In the genomic region with DNA sequence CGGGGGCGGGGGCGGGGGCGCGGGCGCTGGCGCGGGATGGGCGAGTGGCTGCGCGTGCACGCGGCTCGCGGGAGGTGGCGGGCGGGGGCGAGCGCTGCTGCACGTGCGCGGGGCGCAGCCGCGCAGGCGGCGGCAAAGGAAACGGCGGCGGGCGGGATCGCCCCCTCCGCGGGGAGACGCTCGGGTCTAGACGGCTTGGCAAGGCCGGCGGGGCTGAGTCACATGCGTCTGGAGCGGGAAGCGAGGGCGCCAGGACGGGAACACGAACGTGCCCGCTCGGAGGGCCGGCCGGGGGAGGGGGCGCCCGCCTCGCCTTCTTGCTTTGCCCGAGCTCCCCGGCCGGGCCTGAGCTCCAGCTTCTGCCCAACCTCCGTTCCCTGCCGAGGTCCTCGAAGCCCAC, we compare ENCODE assay signal across 9 cellular contexts. TPM values are rescaled to one million over a fixed set of nuclear protein-coding genes. Genes with fewer than 3 reads are reported as not detected.
DNase-seq lines count a peak whose midpoint lies in the region; ATAC-seq and TF ChIP-seq lines count a peak whose summit lies in the region.
"Had no signal": no experiment of that assay in that cellular context is flagged by ENCODE, and none has a peak within 500 bp of the region (broad histone marks: within the 10 kb centered on the region; RNA-seq: fewer than 3 reads in every experiment).

No MANE protein-coding gene starts in this region.

- intact Hi-C loops in A673 (cut with micrococcal nuclease; ENCODE audit: unreplicated experiment) (no loop called here), OCI-LY7 (cut with micrococcal nuclease; ENCODE audit: unreplicated experiment) (loop anchor here (5.0 kb wide), 1 partner anchor 33 kb away; no protein-coding TSS in a partner anchor)

- H3K27ac ChIP-seq in A673 (ENCODE audit: low read depth, low read length, poor library complexity, severe bottlenecking) (no peak overlapping the region), OCI-LY7 (ENCODE audit: low read depth, low read length, poor library complexity, severe bottlenecking) (no peak overlapping the region)

- no peaks in the 10 kb centered on the region for H3K9me3 ChIP-seq in A673 (ENCODE audit: low read depth, low read length, poor library complexity, severe bottlenecking)
- no peaks in the 10 kb centered on the region for H3K9me3 ChIP-seq in OCI-LY7 (ENCODE audit: low read length)

- no peak overlapping the region for H2AFZ ChIP-seq in OCI-LY7 (ENCODE audit: low read length)

- H3K36me3 ChIP-seq in A673 (ENCODE audit: insufficient read depth, low read length, poor library complexity, severe bottlenecking) (no peaks in the 10 kb centered on the region), OCI-LY7 (ENCODE audit: insufficient read depth, low read length) (no peaks in the 10 kb centered on the region)

- POLR2A ChIA-PET in A673 (lab: Charles Lee; ENCODE audit: low non-redundant PET) (no interaction called here), OCI-LY7 (lab: Charles Lee) (no interaction called here)

- H3K4me2 ChIP-seq in OCI-LY7 (ENCODE audit: low read length): no peak overlapping the region

- H3K27me3 ChIP-seq in A673 (replicated peaks; ENCODE audit: insufficient read depth, low read depth, low read length, poor library complexity): no peaks in the 10 kb centered on the region

- H3K4me1 ChIP-seq in A673 (ENCODE audit: insufficient read depth, low read length, poor library complexity, severe bottlenecking) (peaks cover 31% of the 10 kb centered on the region), OCI-LY7 (ENCODE audit: insufficient read depth, low read length, poor library complexity, severe bottlenecking) (no peaks in the 10 kb centered on the region)

- no peak overlapping the region for H3K4me3 ChIP-seq in A673 (ENCODE audit: low read depth, low read length, poor library complexity, severe bottlenecking)
- H3K4me3 ChIP-seq in OCI-LY7 (ENCODE audit: low read depth, low read length, poor library complexity, severe bottlenecking): no peak overlapping the region

- CTCF ChIA-PET in A673 (lab: Charles Lee) (no interaction called here), OCI-LY7 (lab: Charles Lee; ENCODE audit: unreplicated experiment) (no interaction called here)

- H4K20me1 ChIP-seq in OCI-LY7 (ENCODE audit: insufficient read depth, low read length): no peaks in the 10 kb centered on the region

- H3K9me2 ChIP-seq in OCI-LY7 (ENCODE audit: insufficient read depth, low read length): no peaks in the 10 kb centered on the region

- TF ChIP-seq CTCF in A673 (conservative IDR thresholded peaks at IDR 0.05; ENCODE audit: low read depth, low read length) (no peak), OCI-LY7 (conservative IDR thresholded peaks at IDR 0.05; ENCODE audit: low read length) (no peak)

- peaks cover 5% of the 10 kb centered on the region; the same call in 1 of the 2 replicates for H3K79me2 ChIP-seq in OCI-LY7 (ENCODE audit: insufficient read depth, low read depth, low read length)

- no peak for ATAC-seq in HG03460 (IDR thresholded peaks at IDR 0.05; ENCODE audit: unreplicated experiment)

- DNase-seq in A673 (ENCODE audit: low spot score): peak; percentile 18
- DNase-seq in NCI-H69 (lab: John Stamatoyannopoulos, UW): peak; percentile 51
- DNase-seq in amniotic epithelial cell (ENCODE audit: low read depth): peak; percentile 31
- peak; percentile 73 for DNase-seq in islet precursor cell
- DNase-seq in stimulated activated CD4-positive, alpha-beta T cell treated with anti-CD3 and anti-CD28 coated beads, TNF-alpha, amount 100 ng/mL, for 48 hours (ENCODE audit: low read depth in 3 of 3): peak in 2 of 3 donors; percentile 2 to 21
- DNase-seq in SHP77 treated with DMSO at 0.1 percent for 48 hours (lab: John Stamatoyannopoulos, UW): no peak
- no peak for DNase-seq in OCI-LY7 (ENCODE audit: low spot score)

- BruUV-seq in A673 (replicated peaks; lab: Mats Ljungman, UMichigan): no TSS peak
- no TSS peak for BruUV-seq in OCI-LY7 (replicated peaks; lab: Mats Ljungman, UMichigan)

RNA-seq across cellular contexts. Expression of a gene that starts 4.3 kb away (rescaled TPM):
- total RNA-seq in A673 (2021) (75.3 and 82.6 TPM in 2 replicates), OCI-LY7 (2022) (35.7 and 47.9 TPM in 2 replicates)
- total RNA-seq in OCI-LY7 (2014; rRNA removed; shearing (Covaris generic)): 42.5 and 60.3 TPM in 2 replicates

RNA-seq across cellular contexts. Expression of a gene that starts 20.1 kb away (rescaled TPM):
- total RNA-seq in A673 (2021): 51.8 and 90.9 TPM in 2 replicates
- total RNA-seq in OCI-LY7 (2014; rRNA removed; shearing (Covaris generic)): not detected in 2 replicates
- total RNA-seq in OCI-LY7 (2022): not detected in 2 replicates
- total RNA-seq: T-helper 1 cell treated with Interleukin-12 subunit alpha and Interleukin-12 subunit beta and Interleukin-4 antibody, amounts not matched to agents 30 ng/mL and 1 ng/mL, for 36 hours had no signal

RNA-seq across cellular contexts. Expression of a gene that starts 28.9 kb away (rescaled TPM):
- total RNA-seq in A673 (2021) (0.77 and 2.1 TPM in 2 replicates), OCI-LY7 (2022) (2.4 and 3.7 TPM in 2 replicates)
- total RNA-seq in OCI-LY7 (2014; rRNA removed; shearing (Covaris generic)): 3.1 and 6.7 TPM in 2 replicates

RNA-seq across cellular contexts. Expression of a gene that starts 42.7 kb away (rescaled TPM):
- 0.11 and 0.42 TPM in 2 replicates for total RNA-seq in A673 (2021)
- total RNA-seq in OCI-LY7 (2014; rRNA removed; shearing (Covaris generic)): not detected in 2 replicates
- not detected in 2 replicates for total RNA-seq in OCI-LY7 (2022)

Comparison
In these comparisons a context has a peak if more than half of its experiments do, and no peak if none do; other contexts are left out.
1. DNase-seq: peak in A673 (single experiment), NCI-H69 (single experiment), amniotic epithelial cell (single experiment), islet precursor cell (single experiment) and stimulated activated CD4-positive, alpha-beta T cell treated with anti-CD3 and anti-CD28 coated beads, TNF-alpha, amount 100 ng/mL, for 48 hours (2 of 3); none in SHP77 treated with DMSO at 0.1 percent for 48 hours (single experiment) and OCI-LY7 (single experiment).
2. RNA of a gene that starts 20.1 kb away (total RNA-seq): 51.8 to 90.9 TPM in A673; not detected in OCI-LY7; every median in the first group is over 10 times any median in the second.